Comparison of ENCODE assay signal across 2 cellular contexts in the genomic region with DNA sequence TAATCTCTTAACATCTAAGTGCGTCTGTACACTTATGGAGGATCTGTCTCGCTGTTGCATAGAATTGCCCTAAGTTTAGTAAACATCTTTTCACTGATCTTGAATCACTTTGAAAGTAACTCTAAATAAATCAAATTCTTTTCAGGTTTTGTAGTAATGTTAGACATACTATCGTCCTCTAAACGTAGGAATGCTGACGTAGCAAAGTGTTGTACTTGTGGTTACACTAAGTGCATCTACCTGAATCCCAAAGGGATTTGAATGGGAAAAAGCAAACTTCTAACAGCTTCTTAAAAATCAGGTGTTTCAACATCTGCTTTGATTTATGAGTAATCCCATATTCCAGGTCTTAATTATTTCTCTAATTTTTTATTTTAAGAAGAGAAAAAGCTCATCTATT.
TF ChIP-seq lines count a peak whose summit lies in the region.

No MANE protein-coding gene starts in this region.

TF ChIP-seq in HepG2, 621 proteins besides CTCF, POLR2A, EP300 and RAD21 (continued from another document):
- TF ChIP-seq GATAD2A (CRISPR knock-in tag; IDR thresholded peaks at IDR 0.05): no peak
- TF ChIP-seq, protein P1, sequence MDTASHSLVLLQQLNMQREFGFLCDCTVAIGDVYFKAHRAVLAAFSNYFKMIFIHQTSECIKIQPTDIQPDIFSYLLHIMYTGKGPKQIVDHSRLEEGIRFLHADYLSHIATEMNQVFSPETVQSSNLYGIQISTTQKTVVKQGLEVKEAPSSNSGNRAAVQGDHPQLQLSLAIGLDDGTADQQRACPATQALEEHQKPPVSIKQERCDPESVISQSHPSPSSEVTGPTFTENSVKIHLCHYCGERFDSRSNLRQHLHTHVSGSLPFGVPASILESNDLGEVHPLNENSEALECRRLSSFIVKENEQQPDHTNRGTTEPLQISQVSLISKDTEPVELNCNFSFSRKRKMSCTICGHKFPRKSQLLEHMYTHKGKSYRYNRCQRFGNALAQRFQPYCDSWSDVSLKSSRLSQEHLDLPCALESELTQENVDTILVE (CRISPR knock-in tag; IDR thresholded peaks at IDR 0.05): no peak

TF ChIP-seq in WTC11, 78 proteins besides CTCF, POLR2A, EP300 and RAD21:
- TF ChIP-seq, protein P2, sequence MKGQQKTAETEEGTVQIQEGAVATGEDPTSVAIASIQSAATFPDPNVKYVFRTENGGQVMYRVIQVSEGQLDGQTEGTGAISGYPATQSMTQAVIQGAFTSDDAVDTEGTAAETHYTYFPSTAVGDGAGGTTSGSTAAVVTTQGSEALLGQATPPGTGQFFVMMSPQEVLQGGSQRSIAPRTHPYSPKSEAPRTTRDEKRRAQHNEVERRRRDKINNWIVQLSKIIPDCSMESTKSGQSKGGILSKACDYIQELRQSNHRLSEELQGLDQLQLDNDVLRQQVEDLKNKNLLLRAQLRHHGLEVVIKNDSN (CRISPR knock-in tag; IDR thresholded peaks at IDR 0.05): no peak
- TF ChIP-seq, protein P3, sequence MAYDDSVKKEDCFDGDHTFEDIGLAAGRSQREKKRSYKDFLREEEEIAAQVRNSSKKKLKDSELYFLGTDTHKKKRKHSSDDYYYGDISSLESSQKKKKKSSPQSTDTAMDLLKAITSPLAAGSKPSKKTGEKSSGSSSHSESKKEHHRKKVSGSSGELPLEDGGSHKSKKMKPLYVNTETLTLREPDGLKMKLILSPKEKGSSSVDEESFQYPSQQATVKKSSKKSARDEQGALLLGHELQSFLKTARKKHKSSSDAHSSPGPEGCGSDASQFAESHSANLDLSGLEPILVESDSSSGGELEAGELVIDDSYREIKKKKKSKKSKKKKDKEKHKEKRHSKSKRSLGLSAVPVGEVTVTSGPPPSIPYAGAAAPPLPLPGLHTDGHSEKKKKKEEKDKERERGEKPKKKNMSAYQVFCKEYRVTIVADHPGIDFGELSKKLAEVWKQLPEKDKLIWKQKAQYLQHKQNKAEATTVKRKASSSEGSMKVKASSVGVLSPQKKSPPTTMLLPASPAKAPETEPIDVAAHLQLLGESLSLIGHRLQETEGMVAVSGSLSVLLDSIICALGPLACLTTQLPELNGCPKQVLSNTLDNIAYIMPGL (CRISPR knock-in tag; IDR thresholded peaks at IDR 0.05): no peak
- TF ChIP-seq, protein P4, sequence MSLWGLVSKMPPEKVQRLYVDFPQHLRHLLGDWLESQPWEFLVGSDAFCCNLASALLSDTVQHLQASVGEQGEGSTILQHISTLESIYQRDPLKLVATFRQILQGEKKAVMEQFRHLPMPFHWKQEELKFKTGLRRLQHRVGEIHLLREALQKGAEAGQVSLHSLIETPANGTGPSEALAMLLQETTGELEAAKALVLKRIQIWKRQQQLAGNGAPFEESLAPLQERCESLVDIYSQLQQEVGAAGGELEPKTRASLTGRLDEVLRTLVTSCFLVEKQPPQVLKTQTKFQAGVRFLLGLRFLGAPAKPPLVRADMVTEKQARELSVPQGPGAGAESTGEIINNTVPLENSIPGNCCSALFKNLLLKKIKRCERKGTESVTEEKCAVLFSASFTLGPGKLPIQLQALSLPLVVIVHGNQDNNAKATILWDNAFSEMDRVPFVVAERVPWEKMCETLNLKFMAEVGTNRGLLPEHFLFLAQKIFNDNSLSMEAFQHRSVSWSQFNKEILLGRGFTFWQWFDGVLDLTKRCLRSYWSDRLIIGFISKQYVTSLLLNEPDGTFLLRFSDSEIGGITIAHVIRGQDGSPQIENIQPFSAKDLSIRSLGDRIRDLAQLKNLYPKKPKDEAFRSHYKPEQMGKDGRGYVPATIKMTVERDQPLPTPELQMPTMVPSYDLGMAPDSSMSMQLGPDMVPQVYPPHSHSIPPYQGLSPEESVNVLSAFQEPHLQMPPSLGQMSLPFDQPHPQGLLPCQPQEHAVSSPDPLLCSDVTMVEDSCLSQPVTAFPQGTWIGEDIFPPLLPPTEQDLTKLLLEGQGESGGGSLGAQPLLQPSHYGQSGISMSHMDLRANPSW (CRISPR knock-in tag; conservative IDR thresholded peaks at IDR 0.05; ENCODE audit: low read depth): no peak
- TF ChIP-seq TEAD4 (CRISPR knock-in tag; IDR thresholded peaks at IDR 0.05): no peak
- TF ChIP-seq FOXK1 (CRISPR knock-in tag; IDR thresholded peaks at IDR 0.05): no peak
- TF ChIP-seq, protein P5, sequence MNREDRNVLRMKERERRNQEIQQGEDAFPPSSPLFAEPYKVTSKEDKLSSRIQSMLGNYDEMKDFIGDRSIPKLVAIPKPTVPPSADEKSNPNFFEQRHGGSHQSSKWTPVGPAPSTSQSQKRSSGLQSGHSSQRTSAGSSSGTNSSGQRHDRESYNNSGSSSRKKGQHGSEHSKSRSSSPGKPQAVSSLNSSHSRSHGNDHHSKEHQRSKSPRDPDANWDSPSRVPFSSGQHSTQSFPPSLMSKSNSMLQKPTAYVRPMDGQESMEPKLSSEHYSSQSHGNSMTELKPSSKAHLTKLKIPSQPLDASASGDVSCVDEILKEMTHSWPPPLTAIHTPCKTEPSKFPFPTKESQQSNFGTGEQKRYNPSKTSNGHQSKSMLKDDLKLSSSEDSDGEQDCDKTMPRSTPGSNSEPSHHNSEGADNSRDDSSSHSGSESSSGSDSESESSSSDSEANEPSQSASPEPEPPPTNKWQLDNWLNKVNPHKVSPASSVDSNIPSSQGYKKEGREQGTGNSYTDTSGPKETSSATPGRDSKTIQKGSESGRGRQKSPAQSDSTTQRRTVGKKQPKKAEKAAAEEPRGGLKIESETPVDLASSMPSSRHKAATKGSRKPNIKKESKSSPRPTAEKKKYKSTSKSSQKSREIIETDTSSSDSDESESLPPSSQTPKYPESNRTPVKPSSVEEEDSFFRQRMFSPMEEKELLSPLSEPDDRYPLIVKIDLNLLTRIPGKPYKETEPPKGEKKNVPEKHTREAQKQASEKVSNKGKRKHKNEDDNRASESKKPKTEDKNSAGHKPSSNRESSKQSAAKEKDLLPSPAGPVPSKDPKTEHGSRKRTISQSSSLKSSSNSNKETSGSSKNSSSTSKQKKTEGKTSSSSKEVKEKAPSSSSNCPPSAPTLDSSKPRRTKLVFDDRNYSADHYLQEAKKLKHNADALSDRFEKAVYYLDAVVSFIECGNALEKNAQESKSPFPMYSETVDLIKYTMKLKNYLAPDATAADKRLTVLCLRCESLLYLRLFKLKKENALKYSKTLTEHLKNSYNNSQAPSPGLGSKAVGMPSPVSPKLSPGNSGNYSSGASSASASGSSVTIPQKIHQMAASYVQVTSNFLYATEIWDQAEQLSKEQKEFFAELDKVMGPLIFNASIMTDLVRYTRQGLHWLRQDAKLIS (CRISPR knock-in tag; IDR thresholded peaks at IDR 0.05; ENCODE audit: borderline replicate concordance): no peak
- TF ChIP-seq ESRRA (CRISPR knock-in tag; IDR thresholded peaks at IDR 0.05; ENCODE audit: borderline replicate concordance): no peak
- TF ChIP-seq NR2C2 (CRISPR knock-in tag; IDR thresholded peaks at IDR 0.05): no peak
- TF ChIP-seq ZNF396 (CRISPR knock-in tag; IDR thresholded peaks at IDR 0.05; ENCODE audit: borderline replicate concordance): no peak
- TF ChIP-seq ZNF423 (CRISPR knock-in tag; IDR thresholded peaks at IDR 0.05): no peak
- TF ChIP-seq KAT7 (CRISPR knock-in tag; IDR thresholded peaks at IDR 0.05; ENCODE audit: borderline replicate concordance): no peak
- no peak for TF ChIP-seq EMX1 (CRISPR knock-in tag; IDR thresholded peaks at IDR 0.05)
- no peak for TF ChIP-seq FOXJ3 (CRISPR knock-in tag; IDR thresholded peaks at IDR 0.05; ENCODE audit: borderline replicate concordance)
